ENCODE assay signal across 9 cellular contexts in the genomic region with DNA sequence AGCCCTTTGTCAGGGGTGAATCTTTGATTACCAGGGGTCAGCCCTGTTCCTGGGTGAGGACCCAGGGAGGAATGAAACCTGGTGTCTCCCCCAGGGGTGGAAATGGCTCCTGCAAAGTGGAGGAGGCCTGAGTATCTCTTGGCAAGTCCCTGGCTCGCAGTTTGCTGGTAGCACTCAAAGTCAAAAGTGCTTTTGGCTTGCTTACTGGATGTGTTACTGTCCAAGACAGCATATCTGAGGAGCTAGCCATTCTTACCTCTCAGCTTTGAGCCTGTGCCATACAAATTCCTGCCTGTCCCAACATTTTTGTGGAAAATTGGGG. TPM values are rescaled to one million over a fixed set of nuclear protein-coding genes. Genes with fewer than 3 reads are reported as not detected.
DNase-seq lines count a peak whose midpoint lies in the region; TF ChIP-seq lines count a peak whose summit lies in the region.
"Had no signal": no experiment of that assay in that cellular context is flagged by ENCODE, and none has a peak within 500 bp of the region (broad histone marks: within the 10 kb centered on the region; RNA-seq: fewer than 3 reads in every experiment).

No MANE protein-coding gene starts in this region.

- H3K27me3 ChIP-seq in breast epithelium (no peaks in the 10 kb centered on the region), mesenchymal stem cell (ENCODE audit: control insufficient read depth in 1 of 2, insufficient read depth in 1 of 2, low read length in 2 of 2) (no peaks in the 10 kb centered on the region), tibial nerve (no peaks in the 10 kb centered on the region)

- TF ChIP-seq CTCF in breast epithelium (IDR thresholded peaks at IDR 0.05) (no peak), tibial nerve (IDR thresholded peaks at IDR 0.05) (no peak)

- peaks cover 21% of the 10 kb centered on the region for H3K4me1 Mint-ChIP-seq in activated CD4-positive, alpha-beta T cell treated with anti-CD3 and anti-CD28 coated beads, Interleukin-2, amount 10 ng/mL, durations not matched to agents 7 days and 5 days

- H3K27ac Mint-ChIP-seq in activated CD4-positive, alpha-beta T cell treated with anti-CD3 and anti-CD28 coated beads, Interleukin-2, amount 10 ng/mL, durations not matched to agents 7 days and 5 days: peak overlapping the region; percentile 83

- H3K4me2 ChIP-seq in mesenchymal stem cell (ENCODE audit: low read length, poor library complexity, severe bottlenecking): no peak overlapping the region

- peak overlapping the region; percentile 25 to 59 (median 30) for H3K4me3 ChIP-seq in breast epithelium
- peak overlapping the region in 1 of 2 experiments; percentile 57 for H3K4me3 ChIP-seq in mesenchymal stem cell (ENCODE audit: insufficient read depth in 1 of 2, low read depth in 1 of 2, low read length in 2 of 2)
- peak overlapping the region in 3 of 4 donors; percentile 31 to 37 (median 34) for H3K4me3 ChIP-seq in tibial nerve

- H2AFZ ChIP-seq in mesenchymal stem cell (ENCODE audit: low read depth, low read length): no peak overlapping the region

- H2AK5ac ChIP-seq in mesenchymal stem cell (ENCODE audit: low read length, severe bottlenecking): no peak overlapping the region

- H3K36me3 ChIP-seq in breast epithelium: no peaks in the 10 kb centered on the region
- peaks cover 6 to 11% of the 10 kb centered on the region in 2 experiments for H3K36me3 ChIP-seq in mesenchymal stem cell (ENCODE audit: control insufficient read depth in 1 of 2, insufficient read depth in 2 of 2, low read depth in 1 of 2, low read length in 2 of 2)
- H3K36me3 ChIP-seq in tibial nerve: peaks cover 0 to 7% (median 0%) of the 10 kb centered on the region in 3 donors

- no peak for DNase-seq in activated CD4-positive, alpha-beta T cell treated with anti-CD3 and anti-CD28 coated beads, Interleukin-2, amount 10 ng/mL, durations not matched to agents 7 days and 5 days
- no peak for DNase-seq in activated CD4-positive, alpha-beta T cell treated with anti-CD3 and anti-CD28 coated beads, Interleukin-2, amount 50 U/mL, for 48 hours
- DNase-seq in breast epithelium (ENCODE audit: low spot score in 2 of 2) (no peak), mesenchymal stem cell (peak; percentile 17), tibial nerve (ENCODE audit: low spot score in 2 of 2) (no peak), SHP77 treated with DMSO at 0.1 percent for 48 hours (lab: John Stamatoyannopoulos, UW) (no peak), inferior parietal cortex (ENCODE audit: extremely low spot score) (no peak), Ammon's horn (ENCODE audit: low spot score) (no peak)
- DNase-seq: C1 segment of cervical spinal cord had no signal

- H3K36me3 Mint-ChIP-seq in activated CD4-positive, alpha-beta T cell treated with anti-CD3 and anti-CD28 coated beads, Interleukin-2, amount 10 ng/mL, durations not matched to agents 7 days and 5 days (ENCODE audit: low read depth): peaks cover 3% of the 10 kb centered on the region

- CTCF ChIA-PET in activated CD4-positive, alpha-beta T cell treated with anti-CD3 and anti-CD28 coated beads, Interleukin-2, amount 10 ng/mL, durations not matched to agents 7 days and 5 days (lab: Charles Lee): no interaction called here

- peaks cover 8% of the 10 kb centered on the region for H3K9me3 Mint-ChIP-seq in activated CD4-positive, alpha-beta T cell treated with anti-CD3 and anti-CD28 coated beads, Interleukin-2, amount 10 ng/mL, durations not matched to agents 7 days and 5 days

- POLR2A ChIA-PET in activated CD4-positive, alpha-beta T cell treated with anti-CD3 and anti-CD28 coated beads, Interleukin-2, amount 10 ng/mL, durations not matched to agents 7 days and 5 days (lab: Charles Lee): no interaction called here

- H4K8ac ChIP-seq in mesenchymal stem cell (ENCODE audit: low read length): no peak overlapping the region

- peak overlapping the region; percentile 68 for H3K9ac ChIP-seq in mesenchymal stem cell (ENCODE audit: low read length)

- intact Hi-C loops in breast epithelium (cut with DNase I; ENCODE audit: low total_unique reads): no loop called here

- peak overlapping the region in 1 of 2 experiments; percentile 41 for H3K23ac ChIP-seq in mesenchymal stem cell (ENCODE audit: low read length in 2 of 2)

- no peak overlapping the region for H3K4ac ChIP-seq in mesenchymal stem cell (ENCODE audit: low read depth in 1 of 2, low read length in 2 of 2)

- no peak overlapping the region for H2BK5ac ChIP-seq in mesenchymal stem cell (ENCODE audit: low read depth, low read length, poor library complexity, severe bottlenecking)

- peaks cover 31% of the 10 kb centered on the region for H3K79me1 ChIP-seq in mesenchymal stem cell (replicated peaks; ENCODE audit: low read length, poor library complexity, severe bottlenecking)

- H3K4me3 Mint-ChIP-seq in activated CD4-positive, alpha-beta T cell treated with anti-CD3 and anti-CD28 coated beads, Interleukin-2, amount 10 ng/mL, durations not matched to agents 7 days and 5 days: peak overlapping the region; percentile 61

- H4K91ac ChIP-seq in mesenchymal stem cell (ENCODE audit: low read length): no peak overlapping the region

- H2BK12ac ChIP-seq in mesenchymal stem cell (ENCODE audit: low read length in 2 of 2): no peak overlapping the region

- no peak for TF ChIP-seq POLR2A in breast epithelium (IDR thresholded peaks at IDR 0.05)
- no peak for TF ChIP-seq POLR2A in tibial nerve (IDR thresholded peaks at IDR 0.05)

- H3K27ac ChIP-seq in breast epithelium (peak overlapping the region; percentile 50 to 64), mesenchymal stem cell (ENCODE audit: low read length, poor library complexity, severe bottlenecking) (no peak overlapping the region), tibial nerve (peak overlapping the region in 2 of 4 donors; percentile 15 to 57)

- no peak for TF ChIP-seq EP300 in tibial nerve (IDR thresholded peaks at IDR 0.05)

- no peak overlapping the region for H2BK15ac ChIP-seq in mesenchymal stem cell (ENCODE audit: low read depth, poor library complexity, severe bottlenecking)

- no peak overlapping the region for H3K14ac ChIP-seq in mesenchymal stem cell (ENCODE audit: low read length in 2 of 2)

- H2BK120ac ChIP-seq in mesenchymal stem cell (ENCODE audit: low read depth, low read length): no peak overlapping the region

- H3K4me1 ChIP-seq in breast epithelium (no peaks in the 10 kb centered on the region), mesenchymal stem cell (ENCODE audit: control insufficient read depth, insufficient read depth, low read depth, low read length) (peaks cover 6% of the 10 kb centered on the region), tibial nerve (peaks cover 0 to 61% (median 9%) of the 10 kb centered on the region in 4 donors)

- H3K18ac ChIP-seq in mesenchymal stem cell (ENCODE audit: low read depth in 1 of 2, low read length in 2 of 2): peak overlapping the region in 1 of 2 experiments; percentile 28

- WGBS in mesenchymal stem cell: 73% methylated on average over 1 of the region's 1 CpG
- WGBS in tibial nerve, 2 donors: 13 to 24% methylated on average over 1 of the region's 1 CpG

- no peaks in the 10 kb centered on the region for H3K9me3 ChIP-seq in breast epithelium
- peaks cover 4% of the 10 kb centered on the region for H3K9me3 ChIP-seq in mesenchymal stem cell (ENCODE audit: control insufficient read depth, low read length)
- H3K9me3 ChIP-seq in tibial nerve: peaks cover 0 to 10% (median 0%) of the 10 kb centered on the region in 4 donors

- H3K27me3 Mint-ChIP-seq in activated CD4-positive, alpha-beta T cell treated with anti-CD3 and anti-CD28 coated beads, Interleukin-2, amount 10 ng/mL, durations not matched to agents 7 days and 5 days: no peaks in the 10 kb centered on the region

RNA-seq across cellular contexts. Expression of a gene that starts 9.9 kb away (rescaled TPM):
- total RNA-seq in activated CD4-positive, alpha-beta T cell treated with anti-CD3 and anti-CD28 coated beads, Interleukin-2, amount 10 ng/mL, durations not matched to agents 7 days and 5 days: under 1 TPM; 0.21 to 0.27 TPM
- total RNA-seq in breast epithelium (10 to 100 TPM in 2 of 3 donors, 1 to 10 TPM in 1; 4.6 to 11.8 (median 10.4) TPM), tibial nerve (10 to 100 TPM in 1 of 4 donors, 1 to 10 TPM in 3; 7.3 to 11.6 (median 9.0) TPM)
- polyA plus RNA-seq in mesenchymal stem cell (2013, experiment 1 of 2): 19.0 TPM
- polyA plus RNA-seq in mesenchymal stem cell (2013, experiment 2 of 2): 18.9 TPM

Comparison
In these comparisons a context has a peak if more than half of its experiments do, and no peak if none do; other contexts are left out.
1. RNA of a gene that starts 9.9 kb away (total RNA-seq): 4.6 to 11.8 TPM in breast epithelium and 7.3 to 11.6 TPM in tibial nerve; 0.21 to 0.27 TPM in activated CD4-positive, alpha-beta T cell treated with anti-CD3 and anti-CD28 coated beads, Interleukin-2, amount 10 ng/mL, durations not matched to agents 7 days and 5 days; every median in the first group is over 4 times any median in the second.